34 cellular contexts compared by ENCODE assay signal in genomic region chrX:141832247-141832646, GRCh38. TPM values are rescaled to one million over a fixed set of nuclear protein-coding genes. Genes with fewer than 3 reads are reported as not detected.
"Had no signal": no experiment of that assay in that cellular context is flagged by ENCODE, and none has a peak within 500 bp of the region (broad histone marks: within the 10 kb centered on the region; RNA-seq: fewer than 3 reads in every experiment).

No MANE protein-coding gene starts in this region.

- FAIRE-seq: islet of Langerhans had no signal

- H3K36me3 Mint-ChIP-seq: immature natural killer cell; mesothelial cell of epicardium; naive B cell; natural killer cell; stimulated activated memory B cell treated with anti-CD40 and anti-IgM and Interleukin-4, amounts not matched to agents 10 μg/mL and 1 μg/mL and 100 μg/mL, for 72 hours had no signal

- H3K4me3 Mint-ChIP-seq: immature natural killer cell; mesothelial cell of epicardium; naive B cell; natural killer cell; stimulated activated memory B cell treated with anti-CD40 and anti-IgM and Interleukin-4, amounts not matched to agents 10 μg/mL and 1 μg/mL and 100 μg/mL, for 72 hours; stimulated activated naive CD8-positive, alpha-beta T cell treated with anti-CD3 and anti-CD28 coated beads, Interleukin-15, amount 100 ng/mL, for 72 hours had no signal

- H3K27ac ChIP-seq: left lung, lower lobe of right lung, ovary, prostate gland, sigmoid colon, transverse colon, upper lobe of left lung, vagina had no signal

- H3K4me1 ChIP-seq: left lung, lower lobe of right lung, prostate gland, sigmoid colon, transverse colon, upper lobe of left lung, vagina had no signal

- H3K4me2 ChIP-seq: smooth muscle cell had no signal

- DNase-seq: hypothalamus; immature natural killer cell; kidney; left colon; left lung; lower lobe of right lung; mammary epithelial cell; mesenchymal stem cell; naive B cell; natural killer cell; ovary; posterior cingulate gyrus; retina; right cardiac atrium; sigmoid colon; stimulated activated CD4-positive, alpha-beta T cell treated with anti-CD3 and anti-CD28 coated beads, Interleukin-1b, Interleukin-23, amount 100 ng/mL, for 48 hours; stimulated activated CD4-positive, alpha-beta T cell treated with anti-CD3 and anti-CD28 coated beads, Interleukin-2, amount 100 ng/mL, for 48 hours; stimulated activated CD4-positive, alpha-beta T cell treated with anti-CD3 and anti-CD28 coated beads, Interleukin-4, amount 100 ng/mL, for 4 hours; stimulated activated CD8-positive, alpha-beta memory T cell treated with anti-CD3 and anti-CD28 coated beads, Interleukin-4, amount 100 ng/mL, for 48 hours; stimulated activated naive CD4-positive, alpha-beta T cell treated with Interleukin-2 at 50 U/mL for 16 hours; stimulated activated naive CD8-positive, alpha-beta T cell treated with anti-CD3 and anti-CD28 coated beads, Interleukin-15, amount 100 ng/mL, for 72 hours; substantia nigra; transverse colon; upper lobe of left lung had no signal

- H3K27me3 Mint-ChIP-seq: naive B cell; stimulated activated memory B cell treated with anti-CD40 and anti-IgM and Interleukin-4, amounts not matched to agents 10 μg/mL and 1 μg/mL and 100 μg/mL, for 72 hours; stimulated activated naive CD8-positive, alpha-beta T cell treated with anti-CD3 and anti-CD28 coated beads, Interleukin-15, amount 100 ng/mL, for 72 hours had no signal

- H3K9me3 Mint-ChIP-seq: stimulated activated memory B cell treated with anti-CD40 and anti-IgM and Interleukin-4, amounts not matched to agents 10 μg/mL and 1 μg/mL and 100 μg/mL, for 72 hours; stimulated activated naive CD8-positive, alpha-beta T cell treated with anti-CD3 and anti-CD28 coated beads, Interleukin-15, amount 100 ng/mL, for 72 hours had no signal

- H3K9me3 ChIP-seq: left lung, lower lobe of right lung, ovary, prostate gland, sigmoid colon, transverse colon, upper lobe of left lung, vagina had no signal

- H3K4me3 ChIP-seq: left lung, lower lobe of right lung, ovary, prostate gland, sigmoid colon, smooth muscle cell, transverse colon, upper lobe of left lung, vagina had no signal

- H3K27ac Mint-ChIP-seq: immature natural killer cell; mesothelial cell of epicardium; naive B cell; natural killer cell; stimulated activated memory B cell treated with anti-CD40 and anti-IgM and Interleukin-4, amounts not matched to agents 10 μg/mL and 1 μg/mL and 100 μg/mL, for 72 hours; stimulated activated naive CD8-positive, alpha-beta T cell treated with anti-CD3 and anti-CD28 coated beads, Interleukin-15, amount 100 ng/mL, for 72 hours had no signal

- H3K4me1 Mint-ChIP-seq: immature natural killer cell; mesothelial cell of epicardium; naive B cell; natural killer cell; stimulated activated memory B cell treated with anti-CD40 and anti-IgM and Interleukin-4, amounts not matched to agents 10 μg/mL and 1 μg/mL and 100 μg/mL, for 72 hours; stimulated activated naive CD8-positive, alpha-beta T cell treated with anti-CD3 and anti-CD28 coated beads, Interleukin-15, amount 100 ng/mL, for 72 hours had no signal

- H3K36me3 ChIP-seq: left lung, lower lobe of right lung, ovary, prostate gland, sigmoid colon, transverse colon, upper lobe of left lung, vagina had no signal

- H3K27me3 ChIP-seq: left lung, ovary, sigmoid colon, transverse colon, upper lobe of left lung, vagina had no signal

- ATAC-seq: left colon; left lung; lower lobe of right lung; natural killer cell; stimulated activated memory B cell treated with anti-CD40 and anti-IgM and Interleukin-4, amounts not matched to agents 10 μg/mL and 1 μg/mL and 100 μg/mL, for 72 hours; stimulated activated naive CD8-positive, alpha-beta T cell treated with anti-CD3 and anti-CD28 coated beads, Interleukin-15, amount 100 ng/mL, for 72 hours had no signal

RNA-seq across cellular contexts. Expression of gene MAGEC3, which starts 5.9 kb away (rescaled TPM):
- total RNA-seq: kidney, left colon, left lung, liver, lower lobe of right lung, mammary epithelial cell, mononuclear cell, natural killer cell, omental fat pad, prostate gland, right cardiac atrium, sigmoid colon, smooth muscle cell, transverse colon, upper lobe of left lung, urinary bladder, vagina had no signal
- polyA plus RNA-seq: immature natural killer cell, liver, mammary epithelial cell, right cardiac atrium, sigmoid colon, smooth muscle cell, urinary bladder had no signal
